Comparison of ENCODE assay signal across 18 cellular contexts in genomic region chr12:64655141-64655540, GRCh38. TPM values are rescaled to one million over a fixed set of nuclear protein-coding genes. Genes with fewer than 3 reads are reported as not detected.
DNase-seq lines count a peak whose midpoint lies in the region; ATAC-seq, FAIRE-seq and TF ChIP-seq lines count a peak whose summit lies in the region.
"Had no signal": no experiment of that assay in that cellular context is flagged by ENCODE, and none has a peak within 500 bp of the region (broad histone marks: within the 10 kb centered on the region; RNA-seq: fewer than 3 reads in every experiment).

No MANE protein-coding gene starts in this region.

- H3K9me3 ChIP-seq in A549 = no peaks in the 10 kb centered on the region
- H3K9me3 ChIP-seq in CD8-positive, alpha-beta T cell (ENCODE audit: low read length) = no peaks in the 10 kb centered on the region
- no peaks in the 10 kb centered on the region for H3K9me3 ChIP-seq in right lobe of liver
- H3K9me3 ChIP-seq: breast epithelium, HAP-1, SJSA1 had no signal

- ATAC-seq in A549 = no peak
- ATAC-seq in CD8-positive, alpha-beta T cell = no peak
- no peak for ATAC-seq in activated T-helper 17 cell treated with anti-CD3 and anti-CD28 coated beads, Interleukin-2, amount 50 U/mL, for 72 hours (replicated peaks)
- peak; percentile 19 to 71 (median 46) for ATAC-seq in right lobe of liver
- no peak for ATAC-seq in GM19463 (IDR thresholded peaks at IDR 0.05; ENCODE audit: unreplicated experiment)
- ATAC-seq: esophagus mucosa; right cardiac atrium; stimulated activated naive B cell treated with anti-CD40 and anti-IgM and Interleukin-4, amounts not matched to agents 10 μg/mL and 1 μg/mL and 100 μg/mL, for 72 hours had no signal

- CTCF ChIA-PET in A549 (lab: Yijun Ruan, JAX) = interaction anchor here (1.2 kb wide), 1 partner anchor 8 kb away, joined by 3 read pairs; no protein-coding TSS in a partner anchor
- CTCF ChIA-PET in CD8-positive, alpha-beta T cell (lab: Charles Lee) = interaction anchor here (0.7 to 1.4 kb wide), 2 partner anchors 15 to 30 kb away, joined by 3 to 4 read pairs; no protein-coding TSS in a partner anchor

- TF ChIP-seq RAD21 in A549 (conservative IDR thresholded peaks at IDR 0.05 in 1 of 2, IDR thresholded peaks at IDR 0.05 in 1 of 2) = no peak

- H3K27me3 ChIP-seq in CD8-positive, alpha-beta T cell (ENCODE audit: insufficient read depth, low read length) = no peaks in the 10 kb centered on the region
- H3K27me3 ChIP-seq in right lobe of liver = no peaks in the 10 kb centered on the region
- H3K27me3 ChIP-seq: breast epithelium, SJSA1 had no signal

- peak overlapping the region; percentile 50 for H3K4me3 Mint-ChIP-seq in CD8-positive, alpha-beta T cell
- no peak overlapping the region for H3K4me3 Mint-ChIP-seq in activated T-helper 17 cell treated with anti-CD3 and anti-CD28 coated beads, Interleukin-2, amount 50 U/mL, for 72 hours
- H3K4me3 Mint-ChIP-seq: stimulated activated naive B cell treated with anti-CD40 and anti-IgM and Interleukin-4, amounts not matched to agents 10 μg/mL and 1 μg/mL and 100 μg/mL, for 72 hours; T-helper 2 cell treated with Interferon-gamma antibody and Interleukin-4, amounts not matched to agents 5 μg/mL and 100 μg/mL, for 36 hours had no signal

- H3K27ac Mint-ChIP-seq in CD8-positive, alpha-beta T cell = peak overlapping the region; percentile 81
- H3K27ac Mint-ChIP-seq in activated T-helper 17 cell treated with anti-CD3 and anti-CD28 coated beads, Interleukin-2, amount 50 U/mL, for 72 hours = peak overlapping the region; percentile 37
- H3K27ac Mint-ChIP-seq: stimulated activated naive B cell treated with anti-CD40 and anti-IgM and Interleukin-4, amounts not matched to agents 10 μg/mL and 1 μg/mL and 100 μg/mL, for 72 hours; T-helper 2 cell treated with Interferon-gamma antibody and Interleukin-4, amounts not matched to agents 5 μg/mL and 100 μg/mL, for 36 hours had no signal

- H3K4me3 ChIP-seq in A549 (no peak overlapping the region), right lobe of liver (no peak overlapping the region)
- no peak overlapping the region for H3K4me3 ChIP-seq in CD8-positive, alpha-beta T cell (ENCODE audit: low read depth, low read length)
- H3K4me3 ChIP-seq: breast epithelium, HAP-1, SJSA1 had no signal

- H3K4me1 Mint-ChIP-seq in CD8-positive, alpha-beta T cell (ENCODE audit: low read depth) = peaks cover 87% of the 10 kb centered on the region
- peaks cover 50% of the 10 kb centered on the region for H3K4me1 Mint-ChIP-seq in activated T-helper 17 cell treated with anti-CD3 and anti-CD28 coated beads, Interleukin-2, amount 50 U/mL, for 72 hours

- H3K4me2 ChIP-seq in A549 = peak overlapping the region; percentile 34; the same call in 1 of the 3 replicates
- H3K4me2 ChIP-seq: KMS-11 had no signal

- peak overlapping the region; percentile 6 to 62; a peak in 3 of 6 replicates for H3K27ac ChIP-seq in A549
- H3K27ac ChIP-seq in CD8-positive, alpha-beta T cell (ENCODE audit: low read depth, low read length) = no peak overlapping the region
- H3K27ac ChIP-seq in right lobe of liver = no peak overlapping the region
- H3K27ac ChIP-seq: breast epithelium, KMS-11, SJSA1 had no signal

- TF ChIP-seq CTCF in A549 (IDR thresholded peaks at IDR 0.05) (no peak), right lobe of liver (IDR thresholded peaks at IDR 0.05) (no peak)
- no peak for TF ChIP-seq CTCF in CD8-positive, alpha-beta T cell (IDR thresholded peaks at IDR 0.05)

- H3K27me3 Mint-ChIP-seq in CD8-positive, alpha-beta T cell (ENCODE audit: low read depth) = no peaks in the 10 kb centered on the region
- no peaks in the 10 kb centered on the region for H3K27me3 Mint-ChIP-seq in activated T-helper 17 cell treated with anti-CD3 and anti-CD28 coated beads, Interleukin-2, amount 50 U/mL, for 72 hours
- H3K27me3 Mint-ChIP-seq: stimulated activated naive B cell treated with anti-CD40 and anti-IgM and Interleukin-4, amounts not matched to agents 10 μg/mL and 1 μg/mL and 100 μg/mL, for 72 hours had no signal

- H3K9me3 Mint-ChIP-seq in CD8-positive, alpha-beta T cell = no peaks in the 10 kb centered on the region
- no peaks in the 10 kb centered on the region for H3K9me3 Mint-ChIP-seq in activated T-helper 17 cell treated with anti-CD3 and anti-CD28 coated beads, Interleukin-2, amount 50 U/mL, for 72 hours
- H3K9me3 Mint-ChIP-seq: stimulated activated naive B cell treated with anti-CD40 and anti-IgM and Interleukin-4, amounts not matched to agents 10 μg/mL and 1 μg/mL and 100 μg/mL, for 72 hours had no signal

- H3K36me3 Mint-ChIP-seq in CD8-positive, alpha-beta T cell = peaks cover 51% of the 10 kb centered on the region
- peaks cover 26% of the 10 kb centered on the region for H3K36me3 Mint-ChIP-seq in activated T-helper 17 cell treated with anti-CD3 and anti-CD28 coated beads, Interleukin-2, amount 50 U/mL, for 72 hours (ENCODE audit: low read depth)

- H3K4me1 ChIP-seq in A549 (peaks cover 80% of the 10 kb centered on the region), right lobe of liver (peaks cover 0 to 44% (median 5%) of the 10 kb centered on the region in 4 donors)
- peaks cover 76% of the 10 kb centered on the region for H3K4me1 ChIP-seq in CD8-positive, alpha-beta T cell (ENCODE audit: insufficient read depth, low read length)
- H3K4me1 ChIP-seq: breast epithelium had no signal

- intact Hi-C loops in CD8-positive, alpha-beta T cell (cut with DNase I, micrococcal nuclease) = loop anchor here (5.0 kb wide), 2 partner anchors 37 to 42 kb away; no protein-coding TSS in a partner anchor
- intact Hi-C loops in right lobe of liver (cut with DNase I) = no loop called here

- POLR2A ChIA-PET in A549 (lab: Yijun Ruan, JAX) = no interaction called here
- POLR2A ChIA-PET in CD8-positive, alpha-beta T cell (lab: Charles Lee) = interaction anchor here (1.3 kb wide), 2 partner anchors 9 to 14 kb away, joined by 3 to 4 read pairs; no protein-coding TSS in a partner anchor

- TF ChIP-seq POLR2A in A549 (IDR thresholded peaks at IDR 0.05; ENCODE audit: low read length) (no peak), right lobe of liver (IDR thresholded peaks at IDR 0.05) (no peak), GM12892 (IDR thresholded peaks at IDR 0.05; ENCODE audit: low read depth, low read length) (no peak)

- DNase-seq in A549 (ENCODE audit: low read depth in 1 of 2, low spot score in 1 of 2) (no peak), right lobe of liver (no peak), GM12892 (ENCODE audit: insufficient read length) (no peak), NCI-H1417 (lab: John Stamatoyannopoulos, UW) (no peak)
- no peak for DNase-seq in CD8-positive, alpha-beta T cell
- DNase-seq: NCI-H1417 treated with DMSO at 0.1 percent for 48 hours; NCI-H2171; occipital lobe; right cardiac atrium; stimulated activated naive B cell treated with anti-CD40 and anti-IgM and Interleukin-4, amounts not matched to agents 10 μg/mL and 1 μg/mL and 100 μg/mL, for 72 hours had no signal

- TF ChIP-seq EP300 in A549 (IDR thresholded peaks at IDR 0.05) = no peak

- 73% methylated on average over 3 of the region's 3 CpGs for WGBS in A549 (ENCODE audit: missing lambda C conversion rate)
- WGBS in right lobe of liver (ENCODE audit: insufficient coverage, low coverage, low lambda C conversion rate, missing lambda C conversion rate) = 21% methylated on average over 3 of the region's 3 CpGs

- no peaks in the 10 kb centered on the region for H3K36me3 ChIP-seq in CD8-positive, alpha-beta T cell (ENCODE audit: insufficient read depth, low read length)
- H3K36me3 ChIP-seq in right lobe of liver = no peaks in the 10 kb centered on the region
- H3K36me3 ChIP-seq: breast epithelium had no signal

- FAIRE-seq in A549 (lab: Jason Lieb, UNC) (no peak), GM12892 (lab: Jason Lieb, UNC) (no peak)

TF ChIP-seq in A549, 52 proteins besides CTCF, POLR2A, EP300 and RAD21:
- TF ChIP-seq SREBF2 (IDR thresholded peaks at IDR 0.05) (no peak), CEBPB (IDR thresholded peaks at IDR 0.05) (peak; percentile 52 to 68; a peak in 3 of 4 replicates)

RNA-seq across cellular contexts. Expression of gene RASSF3, which starts 44.8 kb away (rescaled TPM):
- polyA plus RNA-seq in A549 (2011; rRNA removed) (35.4 and 40.1 TPM in 2 replicates), A549 (2017; fragmentation: RNase III; extraction: RNeasy Plus Mini Kit Qiagen cat#74134 plus additional on column Dnase treatment) (19.6 to 20.5 TPM (median 19.7 TPM) in 3 replicates)
- polyA plus RNA-seq in A549 (2012; cell fraction: cytosol; rRNA removed) = 15.4 and 24.1 TPM in 2 replicates
- polyA plus RNA-seq in A549 (2012; cell fraction: nucleus; rRNA removed) = 9.9 and 12.2 TPM in 2 replicates
- polyA minus RNA-seq in A549 (2011; rRNA and poly(A)+ RNA removed) = 58.8 and 66.8 TPM in 2 replicates
- 100 to 1,000 TPM; 109 to 118 TPM for total RNA-seq in CD8-positive, alpha-beta T cell
- 10 to 100 TPM; 31.0 to 43.9 TPM for total RNA-seq in activated T-helper 17 cell treated with anti-CD3 and anti-CD28 coated beads, Interleukin-2, amount 50 U/mL, for 72 hours
- total RNA-seq in right lobe of liver = 10 to 100 TPM in 3 of 6 experiments, 1 to 10 TPM in 3; 5.8 to 27.3 (median 10.6) TPM
- polyA plus RNA-seq in GM12892 (2012; ENCODE audit: missing spikeins) = 60.8 TPM

Comparison
In these comparisons a context has a peak if more than half of its experiments do, and no peak if none do; other contexts are left out.
1. ATAC-seq: peak in right lobe of liver (4 of 4); none in A549 (0 of 2), CD8-positive, alpha-beta T cell (single experiment), activated T-helper 17 cell treated with anti-CD3 and anti-CD28 coated beads, Interleukin-2, amount 50 U/mL, for 72 hours (single experiment) and GM19463 (single experiment).
2. H3K27ac ChIP-seq: peak in A549 (2 of 2); none in CD8-positive, alpha-beta T cell (single experiment) and right lobe of liver (0 of 3).
3. intact Hi-C loops: an anchor here in CD8-positive, alpha-beta T cell (5.0 kb wide); none called in right lobe of liver.